19 cellular contexts compared by ENCODE assay signal in genomic region chr15:68595761-68596160, GRCh38. TPM values are rescaled to one million over a fixed set of nuclear protein-coding genes. Genes with fewer than 3 reads are reported as not detected.
DNase-seq lines count a peak whose midpoint lies in the region; TF ChIP-seq lines count a peak whose summit lies in the region.
"Had no signal": no experiment of that assay in that cellular context is flagged by ENCODE, and none has a peak within 500 bp of the region (broad histone marks: within the 10 kb centered on the region; RNA-seq: fewer than 3 reads in every experiment).

No MANE protein-coding gene starts in this region.

- H3K27me3 Mint-ChIP-seq in brain (peaks cover 4% of the 10 kb centered on the region), glutamatergic neuron (ENCODE audit: unreplicated experiment) (peaks cover 8% of the 10 kb centered on the region), neural progenitor cell (ENCODE audit: insufficient read depth, low read depth) (peaks cover 17% of the 10 kb centered on the region)

- no peak for TF ChIP-seq CTCF in brain (conservative IDR thresholded peaks at IDR 0.05)
- TF ChIP-seq CTCF in glutamatergic neuron (IDR thresholded peaks at IDR 0.05; ENCODE audit: partially characterized antibody, unreplicated experiment): no peak
- TF ChIP-seq CTCF in neural progenitor cell (IDR thresholded peaks at IDR 0.05): no peak
- TF ChIP-seq CTCF in smooth muscle cell (IDR thresholded peaks at IDR 0.05; ENCODE audit: borderline replicate concordance, insufficient read depth, poor library complexity, severe bottlenecking): no peak

- WGBS in smooth muscle cell (ENCODE audit: low lambda C conversion rate): 94% methylated on average over 16 of the region's 17 CpGs

- H3K27ac ChIP-seq in BLaER1 treated with 17β-estradiol and CSF1 and Interleukin-3, amounts not matched to agents 10 nM and 100 nM: no peak overlapping the region
- H3K27ac ChIP-seq in neural progenitor cell (no peak overlapping the region), smooth muscle cell (ENCODE audit: low read depth) (no peak overlapping the region)
- H3K27ac ChIP-seq: KMS-11 had no signal

- H3K9me3 ChIP-seq in BLaER1 treated with 17β-estradiol and CSF1 and Interleukin-3, amounts not matched to agents 10 nM and 100 nM (replicated peaks in 1 of 11): no peaks in the 10 kb centered on the region
- no peaks in the 10 kb centered on the region for H3K9me3 ChIP-seq in neural progenitor cell (ENCODE audit: low read depth)
- H3K9me3 ChIP-seq in smooth muscle cell (replicated peaks; ENCODE audit: low read depth): no peaks in the 10 kb centered on the region
- H3K9me3 ChIP-seq: HAP-1 had no signal

- H3F3A ChIP-seq in neural progenitor cell (ENCODE audit: low read depth) (peaks cover 9% of the 10 kb centered on the region), smooth muscle cell (ENCODE audit: low read depth) (no peaks in the 10 kb centered on the region)

- H3K4me3 ChIP-seq in BLaER1 treated with 17β-estradiol and CSF1 and Interleukin-3, amounts not matched to agents 10 nM and 100 nM: no peak overlapping the region
- H3K4me3 ChIP-seq in neural progenitor cell: no peak overlapping the region
- no peak overlapping the region for H3K4me3 ChIP-seq in smooth muscle cell
- H3K4me3 ChIP-seq: HAP-1 had no signal

- DNase-seq in glutamatergic neuron: peak; percentile 7
- no peak for DNase-seq in neural progenitor cell (ENCODE audit: low spot score)
- DNase-seq in ecto neural progenitor cell (ENCODE audit: low spot score): no peak
- DNase-seq in smooth muscle cell (lab: John Stamatoyannopoulos, UW; ENCODE audit: unreplicated experiment): no peak
- no peak for DNase-seq in inferior parietal cortex (ENCODE audit: extremely low spot score)
- DNase-seq in stimulated activated CD4-positive, alpha-beta T cell treated with anti-CD3 and anti-CD28 coated beads, Interleukin-15, amount 100 ng/mL, for 24 hours: no peak
- DNase-seq: CD4-positive, CD25-positive, alpha-beta regulatory T cell; NCI-H1092 treated with DMSO at 0.1 percent for 48 hours; NCI-H146; NCI-H2029 treated with DMSO at 0.1 percent for 48 hours; NCI-H226; NCI-H524; NCI-H82; SIG-M5 had no signal

- peak overlapping the region; percentile 80 to 95 (median 94) for H3K27ac Mint-ChIP-seq in brain
- no peak overlapping the region for H3K27ac Mint-ChIP-seq in glutamatergic neuron (ENCODE audit: unreplicated experiment)
- peak overlapping the region; percentile 94 for H3K27ac Mint-ChIP-seq in neural progenitor cell
- H3K27ac Mint-ChIP-seq: B cell; CD4-positive, CD25-positive, alpha-beta regulatory T cell had no signal

- no peaks in the 10 kb centered on the region for H3K36me3 ChIP-seq in BLaER1 treated with 17β-estradiol and CSF1 and Interleukin-3, amounts not matched to agents 10 nM and 100 nM
- H3K36me3 ChIP-seq in neural progenitor cell (no peaks in the 10 kb centered on the region), smooth muscle cell (ENCODE audit: low read depth) (no peaks in the 10 kb centered on the region)
- H3K36me3 ChIP-seq: HAP-1 had no signal

- H3K36me3 Mint-ChIP-seq in brain (no peaks in the 10 kb centered on the region), glutamatergic neuron (ENCODE audit: unreplicated experiment) (no peaks in the 10 kb centered on the region), neural progenitor cell (peaks cover 2% of the 10 kb centered on the region)
- H3K36me3 Mint-ChIP-seq: CD4-positive, CD25-positive, alpha-beta regulatory T cell had no signal

- H2AFZ ChIP-seq in neural progenitor cell (replicated peaks) (no peak overlapping the region), smooth muscle cell (ENCODE audit: low read depth) (no peak overlapping the region)

- H3K4me1 Mint-ChIP-seq in brain (peaks cover 98% of the 10 kb centered on the region), glutamatergic neuron (ENCODE audit: low read depth, unreplicated experiment) (peaks cover 57% of the 10 kb centered on the region), neural progenitor cell (peaks cover 82% of the 10 kb centered on the region)
- H3K4me1 Mint-ChIP-seq: CD4-positive, CD25-positive, alpha-beta regulatory T cell had no signal

- no peaks in the 10 kb centered on the region for H3K27me3 ChIP-seq in BLaER1 treated with 17β-estradiol and CSF1 and Interleukin-3, amounts not matched to agents 10 nM and 100 nM
- H3K27me3 ChIP-seq in neural progenitor cell (no peaks in the 10 kb centered on the region), smooth muscle cell (ENCODE audit: low read depth) (peaks cover 3% of the 10 kb centered on the region)

- peaks cover 58 to 94% (median 76%) of the 10 kb centered on the region in 10 experiments for H3K4me1 ChIP-seq in BLaER1 treated with 17β-estradiol and CSF1 and Interleukin-3, amounts not matched to agents 10 nM and 100 nM
- H3K4me1 ChIP-seq in neural progenitor cell (peaks cover 58% of the 10 kb centered on the region), smooth muscle cell (ENCODE audit: low read depth) (peaks cover 26% of the 10 kb centered on the region)

- H3K9ac ChIP-seq in BLaER1 treated with 17β-estradiol and CSF1 and Interleukin-3, amounts not matched to agents 10 nM and 100 nM: no peak overlapping the region
- H3K9ac ChIP-seq in neural progenitor cell (no peak overlapping the region), smooth muscle cell (ENCODE audit: low read depth) (no peak overlapping the region)
- H3K9ac ChIP-seq: KMS-11 had no signal

- H3K4me3 Mint-ChIP-seq in brain: peak overlapping the region in 3 of 5 experiments; percentile 14 to 49 (median 36)
- no peak overlapping the region for H3K4me3 Mint-ChIP-seq in glutamatergic neuron (ENCODE audit: unreplicated experiment)
- no peak overlapping the region for H3K4me3 Mint-ChIP-seq in neural progenitor cell
- H3K4me3 Mint-ChIP-seq: B cell; CD4-positive, CD25-positive, alpha-beta regulatory T cell had no signal

- H3K4me2 ChIP-seq in BLaER1 treated with 17β-estradiol and CSF1 and Interleukin-3, amounts not matched to agents 10 nM and 100 nM: peak overlapping the region in 8 of 11 experiments; percentile 0 to 72 (median 61); a peak in 7 of 22 replicates
- H3K4me2 ChIP-seq in neural progenitor cell (peak overlapping the region; percentile 52), smooth muscle cell (no peak overlapping the region)
- H3K4me2 ChIP-seq: KMS-11 had no signal

- H3K9me3 Mint-ChIP-seq in brain: peaks cover 0 to 1% (median 0%) of the 10 kb centered on the region in 5 experiments
- H3K9me3 Mint-ChIP-seq in glutamatergic neuron (ENCODE audit: unreplicated experiment): peaks cover 6% of the 10 kb centered on the region
- H3K9me3 Mint-ChIP-seq in neural progenitor cell: no peaks in the 10 kb centered on the region

- H4K20me1 ChIP-seq in BLaER1 treated with 17β-estradiol and CSF1 and Interleukin-3, amounts not matched to agents 10 nM and 100 nM: peaks cover 0 to 83% (median 15%) of the 10 kb centered on the region in 11 experiments; a peak in 9 of 22 replicates
- H4K20me1 ChIP-seq in neural progenitor cell (ENCODE audit: low read depth) (peaks cover 7% of the 10 kb centered on the region), smooth muscle cell (ENCODE audit: low read depth) (no peaks in the 10 kb centered on the region)

- H3K79me2 ChIP-seq in neural progenitor cell (ENCODE audit: low read depth) (no peaks in the 10 kb centered on the region), smooth muscle cell (ENCODE audit: low read depth) (no peaks in the 10 kb centered on the region)

RNA-seq across cellular contexts. Expression of gene CORO2B, which starts 17.0 kb away (rescaled TPM):
- polyA plus RNA-seq in brain (ENCODE audit: insufficient read depth, low read depth, low replicate concordance) (59.3 TPM), smooth muscle cell (0.40 and 0.47 TPM in 2 replicates)
- total RNA-seq in glutamatergic neuron (ENCODE audit: unreplicated experiment) (16.3 TPM), neural progenitor cell (ENCODE audit: low replicate concordance) (1.0 and 3.3 TPM in 2 replicates), smooth muscle cell (0.27 and 0.49 TPM in 2 replicates)
- total RNA-seq: CD4-positive, CD25-positive, alpha-beta regulatory T cell had no signal
- polyA plus RNA-seq: CD4-positive, CD25-positive, alpha-beta regulatory T cell had no signal

Comparison
In these comparisons a context has a peak if more than half of its experiments do, and no peak if none do; other contexts are left out.
1. H3K4me3 Mint-ChIP-seq: peak in brain (3 of 5); none in glutamatergic neuron (single experiment) and neural progenitor cell (single experiment).